In genomic region chr22:47054231-47055072, GRCh38 we compare ENCODE assay signal across 29 cellular contexts.
DNase-seq lines count a peak whose midpoint lies in the region; ATAC-seq and TF ChIP-seq lines count a peak whose summit lies in the region.
"Had no signal": no experiment of that assay in that cellular context is flagged by ENCODE, and none has a peak within 500 bp of the region (broad histone marks: within the 10 kb centered on the region; RNA-seq: fewer than 3 reads in every experiment).

No MANE protein-coding gene starts in this region.

- H3K27me3 ChIP-seq in heart left ventricle: no peaks in the 10 kb centered on the region
- H3K27me3 ChIP-seq in aorta (ENCODE audit: control insufficient read depth in 1 of 2, insufficient read depth in 2 of 2, low read length in 1 of 2): no peaks in the 10 kb centered on the region
- H3K27me3 ChIP-seq: pancreas, uterus had no signal

- peaks cover 11% of the 10 kb centered on the region for H3K4me1 Mint-ChIP-seq in activated naive CD8-positive, alpha-beta T cell treated with anti-CD3 and anti-CD28 coated beads, Interleukin-2, amount 10 ng/mL, durations not matched to agents 7 days and 5 days

- TF ChIP-seq CTCF in heart left ventricle (IDR thresholded peaks at IDR 0.05): no peak

- POLR2A ChIA-PET in activated naive CD8-positive, alpha-beta T cell treated with anti-CD3 and anti-CD28 coated beads, Interleukin-2, amount 10 ng/mL, durations not matched to agents 7 days and 5 days (lab: Charles Lee): no interaction called here

- ATAC-seq in Right ventricle myocardium superior (ENCODE audit: poor library complexity): no peak
- ATAC-seq in heart left ventricle: no peak
- no peak for ATAC-seq in activated naive CD8-positive, alpha-beta T cell treated with anti-CD3 and anti-CD28 coated beads, Interleukin-2, amount 10 ng/mL, durations not matched to agents 7 days and 5 days (ENCODE audit: low read depth)
- ATAC-seq in aorta (ENCODE audit: low FRiP score): no peak
- ATAC-seq in HG03520 (IDR thresholded peaks at IDR 0.05; ENCODE audit: unreplicated experiment): no peak
- ATAC-seq: naive thymus-derived CD4-positive, alpha-beta T cell; right cardiac atrium had no signal

- H3K9me3 Mint-ChIP-seq in activated naive CD8-positive, alpha-beta T cell treated with anti-CD3 and anti-CD28 coated beads, Interleukin-2, amount 10 ng/mL, durations not matched to agents 7 days and 5 days: no peaks in the 10 kb centered on the region
- H3K9me3 Mint-ChIP-seq: activated naive CD4-positive, alpha-beta T cell treated with anti-CD3 and anti-CD28 coated beads, Interleukin-2, amount 50 U/mL, for 24 hours; activated T-helper 2 cell treated with anti-CD3 and anti-CD28 coated beads, Interferon-gamma antibody, Interleukin-2, Interleukin-4, amounts not matched to agents 10 μg/mL and 5 μg/mL and 100 μg/mL, durations not matched to agents 14 hours and 24 hours and 36 hours; dendritic cell treated with granulocyte-macrophage colony-stimulating factor and Interleukin-4, amounts not matched to agents 40 ng/mL and 50 ng/mL, for 4 days; immature natural killer cell; mesothelial cell of epicardium; naive thymus-derived CD4-positive, alpha-beta T cell had no signal

- no peak overlapping the region for H3K4me3 ChIP-seq in heart left ventricle
- no peak overlapping the region for H3K4me3 ChIP-seq in aorta (ENCODE audit: low read length in 2 of 2)
- H3K4me3 ChIP-seq: pancreas, thoracic aorta, uterus had no signal

- H3K9me3 ChIP-seq in heart left ventricle (no peaks in the 10 kb centered on the region), aorta (ENCODE audit: control insufficient read depth, low read length) (no peaks in the 10 kb centered on the region)
- H3K9me3 ChIP-seq: pancreas, thoracic aorta, uterus had no signal

- 96 to 98% (median 97%) methylated on average over 27 to 28 of the region's 28 CpGs for WGBS in heart left ventricle, 4 donors
- WGBS in aorta, 2 donors: 92 to 95% methylated on average over 26 to 28 of the region's 28 CpGs

- H3K36me3 ChIP-seq in heart left ventricle (peaks cover 0 to 25% (median 0%) of the 10 kb centered on the region in 9 donors), aorta (ENCODE audit: control insufficient read depth in 1 of 2, insufficient read depth in 2 of 2, low read length in 1 of 2) (no peaks in the 10 kb centered on the region)
- H3K36me3 ChIP-seq: pancreas, thoracic aorta, uterus had no signal

- peak overlapping the region; percentile 30 for H3K27ac Mint-ChIP-seq in activated naive CD8-positive, alpha-beta T cell treated with anti-CD3 and anti-CD28 coated beads, Interleukin-2, amount 10 ng/mL, durations not matched to agents 7 days and 5 days
- H3K27ac Mint-ChIP-seq: activated naive CD4-positive, alpha-beta T cell treated with anti-CD3 and anti-CD28 coated beads, Interleukin-2, amount 50 U/mL, for 24 hours; activated T-helper 2 cell treated with anti-CD3 and anti-CD28 coated beads, Interferon-gamma antibody, Interleukin-2, Interleukin-4, amounts not matched to agents 10 μg/mL and 5 μg/mL and 100 μg/mL, durations not matched to agents 14 hours and 24 hours and 36 hours; dendritic cell treated with granulocyte-macrophage colony-stimulating factor and Interleukin-4, amounts not matched to agents 40 ng/mL and 50 ng/mL, for 4 days; mesothelial cell of epicardium had no signal

- H3K27ac ChIP-seq in heart left ventricle (no peak overlapping the region), aorta (ENCODE audit: low read depth in 1 of 2, low read length in 2 of 2) (no peak overlapping the region)
- H3K27ac ChIP-seq: pancreas, thoracic aorta, uterus had no signal

- H3K4me3 Mint-ChIP-seq in activated naive CD8-positive, alpha-beta T cell treated with anti-CD3 and anti-CD28 coated beads, Interleukin-2, amount 10 ng/mL, durations not matched to agents 7 days and 5 days: no peak overlapping the region
- H3K4me3 Mint-ChIP-seq: activated naive CD4-positive, alpha-beta T cell treated with anti-CD3 and anti-CD28 coated beads, Interleukin-2, amount 50 U/mL, for 24 hours; dendritic cell treated with granulocyte-macrophage colony-stimulating factor and Interleukin-4, amounts not matched to agents 40 ng/mL and 50 ng/mL, for 4 days; immature natural killer cell; mesothelial cell of epicardium had no signal

- H3K4me1 ChIP-seq in heart left ventricle (no peaks in the 10 kb centered on the region), aorta (ENCODE audit: control insufficient read depth in 1 of 2, insufficient read depth in 2 of 2, low read length in 2 of 2) (no peaks in the 10 kb centered on the region)
- H3K4me1 ChIP-seq: pancreas, uterus had no signal

- DNase-seq in Right ventricle myocardium superior: peak; percentile 5
- no peak for DNase-seq in heart left ventricle
- no peak for DNase-seq in activated naive CD8-positive, alpha-beta T cell treated with anti-CD3 and anti-CD28 coated beads, Interleukin-2, amount 10 ng/mL, durations not matched to agents 7 days and 5 days
- peak; percentile 13 for DNase-seq in midbrain (lab: John Stamatoyannopoulos, UW)
- DNase-seq in aorta: peak; percentile 23 to 41
- no peak for DNase-seq in occipital lobe (lab: John Stamatoyannopoulos, UW)
- DNase-seq in superior temporal gyrus (ENCODE audit: extremely low spot score): no peak
- DNase-seq: activated CD4-positive, alpha-beta T cell treated with anti-CD3 and anti-CD28 coated beads, Interleukin-2, amount 50 U/mL, for 48 hours; activated CD8-positive, alpha-beta memory T cell treated with anti-CD3 and anti-CD28 coated beads, Interleukin-2, amount 50 U/mL, for 48 hours; central memory CD4-positive, alpha-beta T cell; GF-D8; H7; immature natural killer cell; KBM-7; naive thymus-derived CD4-positive, alpha-beta T cell; NCI-H1417 treated with DMSO at 0.1 percent for 48 hours; NCI-H774; stimulated activated CD4-positive, alpha-beta T cell treated with anti-CD3 and anti-CD28 coated beads, Interleukin-12 subunit alpha, Interleukin-12 subunit beta, amount 100 ng/mL, for 4 hours; stimulated activated naive CD4-positive, alpha-beta T cell; T-helper 1 cell; uterus had no signal

- TF ChIP-seq POLR2A in heart left ventricle (IDR thresholded peaks at IDR 0.05): no peak

- H3K27me3 Mint-ChIP-seq in activated naive CD8-positive, alpha-beta T cell treated with anti-CD3 and anti-CD28 coated beads, Interleukin-2, amount 10 ng/mL, durations not matched to agents 7 days and 5 days: no peaks in the 10 kb centered on the region
- H3K27me3 Mint-ChIP-seq: activated naive CD4-positive, alpha-beta T cell treated with anti-CD3 and anti-CD28 coated beads, Interleukin-2, amount 50 U/mL, for 24 hours; dendritic cell treated with granulocyte-macrophage colony-stimulating factor and Interleukin-4, amounts not matched to agents 40 ng/mL and 50 ng/mL, for 4 days; naive thymus-derived CD4-positive, alpha-beta T cell had no signal

- intact Hi-C loops in Right ventricle myocardium superior (cut with DNase I): no loop called here
- intact Hi-C loops in heart left ventricle (cut with DNase I): no loop called here
- intact Hi-C loops in aorta (cut with DNase I): no loop called here

- H3K36me3 Mint-ChIP-seq in activated naive CD8-positive, alpha-beta T cell treated with anti-CD3 and anti-CD28 coated beads, Interleukin-2, amount 10 ng/mL, durations not matched to agents 7 days and 5 days: peaks cover 1% of the 10 kb centered on the region
- H3K36me3 Mint-ChIP-seq: immature natural killer cell had no signal

Comparison
In these comparisons a context has a peak if more than half of its experiments do, and no peak if none do; other contexts are left out.
1. DNase-seq: peak in Right ventricle myocardium superior (single experiment), midbrain (single experiment) and aorta (2 of 2); none in heart left ventricle (0 of 5), activated naive CD8-positive, alpha-beta T cell treated with anti-CD3 and anti-CD28 coated beads, Interleukin-2, amount 10 ng/mL, durations not matched to agents 7 days and 5 days (single experiment), occipital lobe (single experiment) and superior temporal gyrus (single experiment).